In the genomic region with DNA sequence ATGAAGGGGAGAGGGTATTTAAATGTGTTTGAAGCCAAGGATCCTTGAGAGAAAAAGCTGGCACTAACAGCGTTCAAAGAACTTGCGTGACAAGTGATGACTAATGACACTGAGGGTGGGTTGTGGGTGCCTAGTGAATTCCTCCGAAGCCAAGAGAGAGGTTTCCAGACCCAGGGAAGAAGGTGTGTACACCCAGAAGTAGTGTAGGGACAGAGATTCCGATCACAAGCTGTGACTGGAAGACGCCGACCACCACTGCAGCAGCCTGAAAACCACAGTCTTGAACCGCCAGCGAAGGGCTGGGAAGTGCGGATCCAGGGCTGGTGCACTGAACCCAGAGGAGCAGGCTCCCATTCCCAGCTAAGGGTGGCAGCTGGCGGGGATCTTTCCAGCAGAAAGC, we compare ENCODE assay signal across 18 cellular contexts. TPM values are rescaled to one million over a fixed set of nuclear protein-coding genes. Genes with fewer than 3 reads are reported as not detected.
DNase-seq lines count a peak whose midpoint lies in the region; ATAC-seq and TF ChIP-seq lines count a peak whose summit lies in the region.
"Had no signal": no experiment of that assay in that cellular context is flagged by ENCODE, and none has a peak within 500 bp of the region (broad histone marks: within the 10 kb centered on the region; RNA-seq: fewer than 3 reads in every experiment).

No MANE protein-coding gene starts in this region.

- no peaks in the 10 kb centered on the region for H3K9me3 Mint-ChIP-seq in immature natural killer cell
- H3K9me3 Mint-ChIP-seq: CD8-positive, alpha-beta memory T cell; HFFc6 had no signal

- H3K4me3 ChIP-seq in PC-3 (ENCODE audit: low read length): no peak overlapping the region
- no peak overlapping the region for H3K4me3 ChIP-seq in epithelial cell of esophagus (ENCODE audit: low read length)
- H3K4me3 ChIP-seq: BLaER1 treated with 17β-estradiol and CSF1 and Interleukin-3, amounts not matched to agents 10 nM and 100 nM; GM12878 had no signal

- no peak overlapping the region for H2AFZ ChIP-seq in PC-3 (ENCODE audit: low read length)

- peak overlapping the region; percentile 78 for H3K27ac ChIP-seq in PC-3 (ENCODE audit: low read length)
- H3K27ac ChIP-seq: BLaER1 treated with 17β-estradiol and CSF1 and Interleukin-3, amounts not matched to agents 10 nM and 100 nM had no signal

- POLR2A ChIA-PET in PC-3 (lab: Charles Lee; ENCODE audit: unreplicated experiment): interaction anchor here (0.5 kb wide), 1 partner anchor 88 kb away, joined by 3 read pairs; no protein-coding TSS in a partner anchor

- ATAC-seq in PC-3 (peak; percentile 74), HG03521 (IDR thresholded peaks at IDR 0.05; ENCODE audit: unreplicated experiment) (no peak)
- ATAC-seq: GM12878, Right ventricle myocardium inferior had no signal

- H3K36me3 ChIP-seq in PC-3 (ENCODE audit: low read depth, low read length): no peaks in the 10 kb centered on the region

- H3K27me3 Mint-ChIP-seq in immature natural killer cell (ENCODE audit: low read depth in 3 of 3): no peaks in the 10 kb centered on the region
- H3K27me3 Mint-ChIP-seq: CD8-positive, alpha-beta memory T cell had no signal

- BruUV-seq in PC-3 (replicated peaks; lab: Mats Ljungman, UMichigan): no TSS peak

- peaks cover 9 to 19% of the 10 kb centered on the region in 2 donors for H3K4me1 Mint-ChIP-seq in immature natural killer cell

- DNase-seq in DMS79 treated with DMSO at 0.1 percent for 48 hours (lab: John Stamatoyannopoulos, UW) (peak; percentile 11), PC-3 (peak; percentile 73), epithelial cell of esophagus (ENCODE audit: low read depth) (peak; percentile 42), renal cortical epithelial cell (ENCODE audit: low read depth) (peak; percentile 66), SK-N-DZ (ENCODE audit: low spot score) (no peak), immature natural killer cell (no peak)
- DNase-seq: CD8-positive, alpha-beta memory T cell; GDM1; HFFc6; NCI-H1417 treated with DMSO at 0.1 percent for 48 hours; NCI-H2081; NCI-H2227 treated with DMSO at 0.1 percent for 48 hours; NCI-H524; SK-N-SH had no signal

- H4K20me1 ChIP-seq in PC-3 (ENCODE audit: low read length): no peaks in the 10 kb centered on the region

- H3K9me3 ChIP-seq in PC-3 (ENCODE audit: low read length): no peaks in the 10 kb centered on the region
- H3K9me3 ChIP-seq: BLaER1 treated with 17β-estradiol and CSF1 and Interleukin-3, amounts not matched to agents 10 nM and 100 nM; SK-N-SH had no signal

- intact Hi-C loops in PC-3 (cut with micrococcal nuclease): no loop called here

- H3K9me2 ChIP-seq in PC-3 (replicated peaks; ENCODE audit: low read length): no peaks in the 10 kb centered on the region
- H3K9me2 ChIP-seq: SK-N-SH had no signal

- H3K27ac Mint-ChIP-seq in immature natural killer cell: no peak overlapping the region
- H3K27ac Mint-ChIP-seq: CD8-positive, alpha-beta memory T cell; HFFc6 had no signal

- no peaks in the 10 kb centered on the region for H3F3A ChIP-seq in PC-3 (ENCODE audit: low read length, unreplicated experiment)

- H3K27me3 ChIP-seq in PC-3 (ENCODE audit: low read length): no peaks in the 10 kb centered on the region
- H3K27me3 ChIP-seq: BLaER1 treated with 17β-estradiol and CSF1 and Interleukin-3, amounts not matched to agents 10 nM and 100 nM had no signal

- no peaks in the 10 kb centered on the region for H3K79me2 ChIP-seq in PC-3 (ENCODE audit: low read length)

- H3K4me3 Mint-ChIP-seq in immature natural killer cell: no peak overlapping the region
- H3K4me3 Mint-ChIP-seq: CD8-positive, alpha-beta memory T cell; HFFc6 had no signal

- TF ChIP-seq CTCF in PC-3 (conservative IDR thresholded peaks at IDR 0.05; ENCODE audit: low read depth, low read length): no peak
- no peak for TF ChIP-seq CTCF in epithelial cell of esophagus (IDR thresholded peaks at IDR 0.05; ENCODE audit: insufficient read depth, low read depth, low read length, missing control alignments)

- H3K36me3 Mint-ChIP-seq in immature natural killer cell: peaks cover 12 to 29% (median 23%) of the 10 kb centered on the region in 3 donors

- peaks cover 14% of the 10 kb centered on the region for H3K4me1 ChIP-seq in PC-3 (ENCODE audit: insufficient read depth, low read length)

- peak overlapping the region; percentile 50 for H3K9ac ChIP-seq in PC-3 (ENCODE audit: low read length)
- H3K9ac ChIP-seq: BLaER1 treated with 17β-estradiol and CSF1 and Interleukin-3, amounts not matched to agents 10 nM and 100 nM; SK-N-SH had no signal

- CTCF ChIA-PET in PC-3 (lab: Charles Lee): no interaction called here

- peak overlapping the region; percentile 43 for H3K4me2 ChIP-seq in PC-3 (ENCODE audit: low read length)
- H3K4me2 ChIP-seq: BLaER1 treated with 17β-estradiol and CSF1 and Interleukin-3, amounts not matched to agents 10 nM and 100 nM; SK-N-SH had no signal

RNA-seq across cellular contexts. Expression of a gene that starts 9.5 kb away (rescaled TPM):
- 6.0 and 7.7 TPM in 2 replicates for total RNA-seq in PC-3 (2014; rRNA removed)
- total RNA-seq in renal cortical epithelial cell: 9.2 and 19.8 TPM in 2 replicates
- polyA plus RNA-seq in SK-N-DZ (2014; cell fraction: cytosol; rRNA removed): 4.2 and 4.8 TPM in 2 replicates
- polyA plus RNA-seq in SK-N-DZ (2014; cell fraction: nucleus; rRNA removed): 1.7 and 13.8 TPM in 2 replicates
- polyA plus RNA-seq in immature natural killer cell: 1 to 10 TPM; 3.4 to 8.0 (median 6.1) TPM

Comparison
In these comparisons a context has a peak if more than half of its experiments do, and no peak if none do; other contexts are left out.
1. DNase-seq: peak in DMS79 treated with DMSO at 0.1 percent for 48 hours (single experiment), PC-3 (single experiment), epithelial cell of esophagus (single experiment) and renal cortical epithelial cell (single experiment); none in SK-N-DZ (single experiment) and immature natural killer cell (0 of 3).